ENCODE assay signal across 14 cellular contexts in the genomic region with DNA sequence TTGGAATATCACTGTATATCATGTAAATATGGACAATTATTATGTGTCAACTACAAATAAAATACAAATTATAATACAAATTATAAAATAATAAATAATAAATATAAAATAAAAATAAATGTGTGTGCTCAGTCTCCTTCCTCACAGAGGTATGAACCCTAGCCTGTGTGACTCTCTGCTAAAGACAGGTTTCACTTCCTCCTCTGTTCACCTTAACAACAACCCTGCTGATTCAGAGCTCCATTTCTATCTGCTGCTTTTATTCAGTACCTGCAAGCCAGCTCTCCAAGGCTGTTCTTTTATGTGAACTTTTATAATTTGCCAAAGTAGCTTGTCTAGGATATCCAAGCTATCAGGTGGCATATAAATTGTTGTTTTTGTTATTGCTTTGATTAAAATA.
DNase-seq lines count a peak whose midpoint lies in the region; ATAC-seq and TF ChIP-seq lines count a peak whose summit lies in the region.
"Had no signal": no experiment of that assay in that cellular context is flagged by ENCODE, and none has a peak within 500 bp of the region (broad histone marks: within the 10 kb centered on the region; RNA-seq: fewer than 3 reads in every experiment).

No MANE protein-coding gene starts in this region.

- no peaks in the 10 kb centered on the region for H3K9me3 ChIP-seq in sigmoid colon
- H3K9me3 ChIP-seq: esophagus squamous epithelium had no signal

- no peak overlapping the region for H3K27ac Mint-ChIP-seq in activated CD4-positive, alpha-beta memory T cell treated with anti-CD3 and anti-CD28 coated beads, Interleukin-2, amount 10 ng/mL, durations not matched to agents 7 days and 5 days
- H3K27ac Mint-ChIP-seq: CD8-positive, alpha-beta T cell; natural killer cell treated with Interleukin-12 subunit alpha and Interleukin-12 subunit beta and Interleukin-15 and Interleukin-18, amount 100 ng/mL, for 72 hours; T-helper 17 cell had no signal

- H3K4me1 ChIP-seq in sigmoid colon = no peaks in the 10 kb centered on the region
- H3K4me1 ChIP-seq: esophagus squamous epithelium had no signal

- H3K27me3 ChIP-seq in sigmoid colon = no peaks in the 10 kb centered on the region
- H3K27me3 ChIP-seq: esophagus squamous epithelium had no signal

- no peaks in the 10 kb centered on the region for H3K36me3 Mint-ChIP-seq in activated CD4-positive, alpha-beta memory T cell treated with anti-CD3 and anti-CD28 coated beads, Interleukin-2, amount 10 ng/mL, durations not matched to agents 7 days and 5 days (ENCODE audit: low read depth)
- H3K36me3 Mint-ChIP-seq: CD8-positive, alpha-beta T cell had no signal

- no peak for TF ChIP-seq POLR2A in sigmoid colon (IDR thresholded peaks at IDR 0.05)

- POLR2A ChIA-PET in activated CD4-positive, alpha-beta memory T cell treated with anti-CD3 and anti-CD28 coated beads, Interleukin-2, amount 10 ng/mL, durations not matched to agents 7 days and 5 days (lab: Charles Lee) = no interaction called here

- H3K36me3 ChIP-seq in sigmoid colon = no peaks in the 10 kb centered on the region
- H3K36me3 ChIP-seq: esophagus squamous epithelium had no signal

- CTCF ChIA-PET in activated CD4-positive, alpha-beta memory T cell treated with anti-CD3 and anti-CD28 coated beads, Interleukin-2, amount 10 ng/mL, durations not matched to agents 7 days and 5 days (lab: Charles Lee) = no interaction called here

- H3K4me3 ChIP-seq in sigmoid colon = no peak overlapping the region
- H3K4me3 ChIP-seq: esophagus squamous epithelium had no signal

- H3K27me3 Mint-ChIP-seq in activated CD4-positive, alpha-beta memory T cell treated with anti-CD3 and anti-CD28 coated beads, Interleukin-2, amount 10 ng/mL, durations not matched to agents 7 days and 5 days = no peaks in the 10 kb centered on the region
- H3K27me3 Mint-ChIP-seq: natural killer cell treated with Interleukin-12 subunit alpha and Interleukin-12 subunit beta and Interleukin-15 and Interleukin-18, amount 100 ng/mL, for 72 hours; T-helper 17 cell had no signal

- H3K4me1 Mint-ChIP-seq in activated CD4-positive, alpha-beta memory T cell treated with anti-CD3 and anti-CD28 coated beads, Interleukin-2, amount 10 ng/mL, durations not matched to agents 7 days and 5 days = no peaks in the 10 kb centered on the region
- H3K4me1 Mint-ChIP-seq: T-helper 17 cell had no signal

- DNase-seq in NOMO-1 treated with DMSO at 0.1 percent for 48 hours (lab: John Stamatoyannopoulos, UW; ENCODE audit: unreplicated experiment) (peak; percentile 35), SHP77 (lab: John Stamatoyannopoulos, UW) (no peak), sigmoid colon (no peak)
- no peak for DNase-seq in activated CD4-positive, alpha-beta T cell treated with anti-CD3 and anti-CD28 coated beads, Interleukin-2, amount 50 U/mL, for 4 hours
- no peak for DNase-seq in activated CD4-positive, alpha-beta memory T cell treated with anti-CD3 and anti-CD28 coated beads, Interleukin-2, amount 10 ng/mL, durations not matched to agents 7 days and 5 days
- DNase-seq: CD8-positive, alpha-beta T cell; esophagus squamous epithelium; NCI-H345; stimulated activated CD4-positive, alpha-beta T cell treated with anti-CD3 and anti-CD28 coated beads, Interleukin-12 subunit alpha, Interleukin-12 subunit beta, amount 100 ng/mL, for 4 hours; T-helper 17 cell had no signal

- H3K27ac ChIP-seq in sigmoid colon = no peak overlapping the region
- H3K27ac ChIP-seq: esophagus squamous epithelium had no signal

- ATAC-seq in GM18508 (IDR thresholded peaks at IDR 0.05; ENCODE audit: insufficient read depth, unreplicated experiment) (peak; percentile 98), GM21367 (IDR thresholded peaks at IDR 0.05; ENCODE audit: unreplicated experiment) (peak; percentile 99), HG03025 (IDR thresholded peaks at IDR 0.05; ENCODE audit: low FRiP score, unreplicated experiment) (peak; percentile 98)
- ATAC-seq: CD8-positive, alpha-beta T cell; natural killer cell treated with Interleukin-12 subunit alpha and Interleukin-12 subunit beta and Interleukin-15 and Interleukin-18, amount 100 ng/mL, for 72 hours; T-helper 17 cell had no signal

- TF ChIP-seq EP300 in sigmoid colon (IDR thresholded peaks at IDR 0.05) = no peak

- intact Hi-C loops in sigmoid colon (cut with DNase I) = no loop called here

- H3K4me3 Mint-ChIP-seq in activated CD4-positive, alpha-beta memory T cell treated with anti-CD3 and anti-CD28 coated beads, Interleukin-2, amount 10 ng/mL, durations not matched to agents 7 days and 5 days = no peak overlapping the region
- H3K4me3 Mint-ChIP-seq: CD8-positive, alpha-beta T cell; natural killer cell treated with Interleukin-12 subunit alpha and Interleukin-12 subunit beta and Interleukin-15 and Interleukin-18, amount 100 ng/mL, for 72 hours; T-helper 17 cell had no signal

- peaks cover 18% of the 10 kb centered on the region for H3K9me3 Mint-ChIP-seq in activated CD4-positive, alpha-beta memory T cell treated with anti-CD3 and anti-CD28 coated beads, Interleukin-2, amount 10 ng/mL, durations not matched to agents 7 days and 5 days

- TF ChIP-seq CTCF in sigmoid colon (IDR thresholded peaks at IDR 0.05) = no peak
